ENCODE assay signal across 13 cellular contexts in the genomic region with DNA sequence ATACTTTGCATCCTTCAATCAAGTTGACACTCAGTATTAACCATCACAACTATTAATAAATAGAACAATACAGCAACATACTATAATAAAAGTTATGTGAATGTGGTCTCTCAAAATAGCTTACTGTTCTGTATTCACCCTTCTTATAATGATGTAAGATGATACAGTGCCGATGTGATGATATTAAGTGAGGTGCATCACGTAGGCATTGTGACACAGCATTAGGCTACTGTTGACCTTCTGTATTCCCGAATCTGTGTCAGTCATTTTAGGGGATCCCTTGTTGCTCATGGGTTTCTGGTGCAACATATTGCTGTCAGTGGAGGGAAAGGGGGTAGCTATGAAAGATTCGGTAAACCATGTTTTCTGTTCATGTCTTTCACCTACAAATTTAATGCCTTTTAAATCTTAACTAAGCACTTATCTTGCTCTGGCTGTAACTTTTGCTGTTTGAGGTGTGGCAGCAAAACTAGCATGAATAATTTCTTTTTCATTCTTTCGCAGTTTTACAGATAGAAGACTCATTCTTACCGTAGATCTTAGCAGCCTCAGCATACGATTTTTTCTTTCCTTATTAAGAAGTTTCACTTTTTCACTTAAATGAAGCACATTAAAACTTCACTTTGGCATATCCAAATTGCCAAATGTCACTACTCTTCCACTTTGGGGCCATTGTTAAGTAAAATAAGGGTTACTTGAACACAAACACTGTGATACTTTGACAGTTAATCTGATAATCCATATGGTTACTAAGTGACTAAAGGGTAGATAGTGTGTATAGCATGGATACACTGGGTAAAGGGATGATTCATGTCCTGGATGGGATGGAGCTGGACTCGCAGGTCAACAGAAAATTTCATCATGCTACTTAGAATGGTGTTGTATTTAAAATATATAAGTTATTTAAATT. TPM values are rescaled to one million over a fixed set of nuclear protein-coding genes. Genes with fewer than 3 reads are reported as not detected.
DNase-seq lines count a peak whose midpoint lies in the region; ATAC-seq, FAIRE-seq and TF ChIP-seq lines count a peak whose summit lies in the region.
"Had no signal": no experiment of that assay in that cellular context is flagged by ENCODE, and none has a peak within 500 bp of the region (broad histone marks: within the 10 kb centered on the region; RNA-seq: fewer than 3 reads in every experiment).

No MANE protein-coding gene starts in this region.

- peak; percentile 33 for FAIRE-seq in GM19239 (lab: Jason Lieb, UNC)
- FAIRE-seq: colon, D721Med had no signal

- no peak for TF ChIP-seq CTCF in mesothelial cell of epicardium (IDR thresholded peaks at IDR 0.05; ENCODE audit: unreplicated experiment)

- H3K9me3 Mint-ChIP-seq in mesothelial cell of epicardium: no peaks in the 10 kb centered on the region
- H3K9me3 Mint-ChIP-seq: WTC11 had no signal

- peak overlapping the region; percentile 62 for H3K27ac Mint-ChIP-seq in mesothelial cell of epicardium
- H3K27ac Mint-ChIP-seq: WTC11 had no signal

- H3K36me3 Mint-ChIP-seq in mesothelial cell of epicardium: peaks cover 2% of the 10 kb centered on the region
- H3K36me3 Mint-ChIP-seq: WTC11 had no signal

- no peak overlapping the region for H3K4me3 Mint-ChIP-seq in mesothelial cell of epicardium
- H3K4me3 Mint-ChIP-seq: WTC11 had no signal

- no peak for ATAC-seq in HG03039 (IDR thresholded peaks at IDR 0.05; ENCODE audit: unreplicated experiment)
- ATAC-seq: WTC11 had no signal

- H3K4me1 Mint-ChIP-seq in mesothelial cell of epicardium: peaks cover 19% of the 10 kb centered on the region
- H3K4me1 Mint-ChIP-seq: WTC11 had no signal

- DNase-seq in GM19239 (ENCODE audit: insufficient read length, low spot score) (no peak), NCI-H226 (peak; percentile 67), dedifferentiated amniotic fluid mesenchymal stem cell (ENCODE audit: extremely low spot score) (peak; percentile 18), mesothelial cell of epicardium (ENCODE audit: low spot score in 2 of 2, unreplicated experiment in 2 of 2) (no peak), DMS53 (lab: John Stamatoyannopoulos, UW) (no peak), epidermal melanocyte (ENCODE audit: insufficient read length, low spot score) (no peak)
- DNase-seq in stimulated activated CD4-positive, alpha-beta T cell treated with anti-CD3 and anti-CD28 coated beads, Interleukin-12 subunit alpha, Interleukin-12 subunit beta, amount 100 ng/mL, for 4 hours: no peak
- DNase-seq: NCI-H446 treated with DMSO at 0.1 percent for 48 hours, substantia nigra had no signal

- H3K27me3 Mint-ChIP-seq in mesothelial cell of epicardium (ENCODE audit: low read depth): no peaks in the 10 kb centered on the region

RNA-seq across cellular contexts. Expression of gene NFAT5, which starts 29.6 kb away (rescaled TPM):
- total RNA-seq in mesothelial cell of epicardium: 82.7 to 92.5 TPM (median 90.6 TPM) in 3 replicates

Comparison
In these comparisons a context has a peak if more than half of its experiments do, and no peak if none do; other contexts are left out.
1. DNase-seq: peak in NCI-H226 (single experiment) and dedifferentiated amniotic fluid mesenchymal stem cell (single experiment); none in GM19239 (single experiment), mesothelial cell of epicardium (0 of 2), stimulated activated CD4-positive, alpha-beta T cell treated with anti-CD3 and anti-CD28 coated beads, Interleukin-12 subunit alpha, Interleukin-12 subunit beta, amount 100 ng/mL, for 4 hours (single experiment), DMS53 (single experiment) and epidermal melanocyte (single experiment).